ENCODE assay signal across 24 cellular contexts in genomic region chr9:17031546-17031945, GRCh38.
"Had no signal": no experiment of that assay in that cellular context is flagged by ENCODE, and none has a peak within 500 bp of the region (broad histone marks: within the 10 kb centered on the region; RNA-seq: fewer than 3 reads in every experiment).

No MANE protein-coding gene starts in this region.

- H3K4me1 Mint-ChIP-seq: activated CD4-positive, alpha-beta memory T cell treated with anti-CD3 and anti-CD28 coated beads, Interleukin-2, amount 10 ng/mL, durations not matched to agents 7 days and 5 days; activated CD4-positive, alpha-beta T cell treated with anti-CD3 and anti-CD28 coated beads for 36 hours; brain; central memory CD8-positive, alpha-beta T cell; T-cell had no signal

- H3K36me3 Mint-ChIP-seq: brain, T-cell had no signal

- H3K4me3 ChIP-seq: MG63, SK-N-MC had no signal

- H3K27me3 Mint-ChIP-seq: activated CD4-positive, alpha-beta memory T cell treated with anti-CD3 and anti-CD28 coated beads, Interleukin-2, amount 10 ng/mL, durations not matched to agents 7 days and 5 days; activated CD4-positive, alpha-beta T cell treated with anti-CD3 and anti-CD28 coated beads for 36 hours; central memory CD8-positive, alpha-beta T cell; T-cell had no signal

- H3K4me3 Mint-ChIP-seq: activated CD4-positive, alpha-beta memory T cell treated with anti-CD3 and anti-CD28 coated beads, Interleukin-2, amount 10 ng/mL, durations not matched to agents 7 days and 5 days; activated CD4-positive, alpha-beta T cell treated with anti-CD3 and anti-CD28 coated beads for 36 hours; activated T-cell treated with anti-CD3 and anti-CD28 coated beads, Interleukin-2, amount 50 U/mL, for 72 hours; brain; central memory CD8-positive, alpha-beta T cell; T-cell had no signal

- H3K27ac Mint-ChIP-seq: activated CD4-positive, alpha-beta memory T cell treated with anti-CD3 and anti-CD28 coated beads, Interleukin-2, amount 10 ng/mL, durations not matched to agents 7 days and 5 days; activated CD4-positive, alpha-beta T cell treated with anti-CD3 and anti-CD28 coated beads for 36 hours; activated T-cell treated with anti-CD3 and anti-CD28 coated beads, Interleukin-2, amount 50 U/mL, for 72 hours; activated T-helper 2 cell treated with anti-CD3 and anti-CD28 coated beads, Interferon-gamma antibody, Interleukin-2, Interleukin-4, amounts not matched to agents 10 μg/mL and 5 μg/mL and 100 μg/mL, durations not matched to agents 14 hours and 24 hours and 36 hours; brain; T-cell had no signal

- H3K9me3 Mint-ChIP-seq: central memory CD8-positive, alpha-beta T cell had no signal

- H3K27me3 ChIP-seq: MG63 had no signal

- ATAC-seq: activated CD4-positive, alpha-beta T cell treated with anti-CD3 and anti-CD28 coated beads for 36 hours; activated T-cell treated with anti-CD3 and anti-CD28 coated beads, Interleukin-2, amount 50 U/mL, for 72 hours; T-cell had no signal

- H3K27ac ChIP-seq: SK-N-MC, VCaP had no signal

- H3K36me3 ChIP-seq: MG63 had no signal

- DNase-seq: activated CD4-positive, alpha-beta memory T cell treated with anti-CD3 and anti-CD28 coated beads, Interleukin-2, amount 10 ng/mL, durations not matched to agents 7 days and 5 days; activated CD4-positive, alpha-beta T cell treated with anti-CD3 and anti-CD28 coated beads for 36 hours; activated CD4-positive, alpha-beta T cell treated with anti-CD3 and anti-CD28 coated beads, Interleukin-2, amount 50 U/mL, for 1 hour; activated CD4-positive, CD25-positive, alpha-beta regulatory T cell; activated CD8-positive, alpha-beta memory T cell treated with anti-CD3 and anti-CD28 coated beads, Interleukin-2, amount 50 U/mL, for 4 hours; activated naive CD4-positive, alpha-beta T cell treated with anti-CD3 and anti-CD28 coated beads, Interleukin-2, amount 50 U/mL, for 16 hours; activated T-cell treated with anti-CD3 and anti-CD28 coated beads, Interleukin-2, amount 50 U/mL, for 72 hours; MG63; NCI-H1048; NCI-H146; NCI-H187 treated with DMSO at 0.1 percent for 48 hours; NCI-H2081 treated with DMSO at 0.1 percent for 48 hours; NCI-H226; NCI-H526; NCI-H774; SIG-M5; T-cell; T-helper 2 cell; T1000 had no signal
